In the genomic region with DNA sequence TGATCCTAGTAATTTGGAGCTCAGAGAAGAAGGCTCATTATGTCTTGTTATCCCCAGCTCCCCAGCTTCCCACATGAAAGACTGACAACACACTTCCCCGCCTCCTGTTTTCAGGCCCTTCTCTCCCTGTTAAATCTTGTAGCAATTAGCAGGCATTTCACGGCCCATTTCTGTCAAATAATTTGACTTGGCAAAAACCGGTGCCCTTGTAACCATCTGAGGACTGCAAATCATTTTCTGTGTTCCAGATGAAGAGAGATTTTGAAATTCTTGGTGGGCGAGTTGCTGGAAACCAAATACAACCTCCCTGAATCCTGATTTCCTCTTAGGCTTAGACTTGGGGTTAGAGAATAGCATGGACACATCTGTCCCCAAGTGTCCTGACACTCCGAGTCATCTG, we compare ENCODE assay signal across 22 cellular contexts.
DNase-seq lines count a peak whose midpoint lies in the region; ATAC-seq lines count a peak whose summit lies in the region.
"Had no signal": no experiment of that assay in that cellular context is flagged by ENCODE, and none has a peak within 500 bp of the region (broad histone marks: within the 10 kb centered on the region; RNA-seq: fewer than 3 reads in every experiment).

No MANE protein-coding gene starts in this region.

- no peak overlapping the region for H3K27ac Mint-ChIP-seq in activated naive CD4-positive, alpha-beta T cell treated with anti-CD3 and anti-CD28 coated beads, Interleukin-2, amount 10 ng/mL, durations not matched to agents 7 days and 5 days
- H3K27ac Mint-ChIP-seq in activated T-helper 17 cell treated with anti-CD3 and anti-CD28 coated beads, Interleukin-2, amount 50 U/mL, for 72 hours: no peak overlapping the region
- H3K27ac Mint-ChIP-seq: B cell; CD8-positive, alpha-beta T cell had no signal

- no peak for ATAC-seq in activated T-helper 17 cell treated with anti-CD3 and anti-CD28 coated beads, Interleukin-2, amount 50 U/mL, for 72 hours (replicated peaks)
- ATAC-seq: CD8-positive, alpha-beta T cell had no signal

- no peaks in the 10 kb centered on the region for H3K27me3 ChIP-seq in adipocyte (replicated peaks; ENCODE audit: control insufficient read depth, insufficient read depth, low read length)

- H3K4me1 ChIP-seq in adipocyte (ENCODE audit: control insufficient read depth, insufficient read depth, low read length): peaks cover 37% of the 10 kb centered on the region
- H3K4me1 ChIP-seq: Caco-2 had no signal

- no peaks in the 10 kb centered on the region for H3K9me3 Mint-ChIP-seq in activated naive CD4-positive, alpha-beta T cell treated with anti-CD3 and anti-CD28 coated beads, Interleukin-2, amount 10 ng/mL, durations not matched to agents 7 days and 5 days
- no peaks in the 10 kb centered on the region for H3K9me3 Mint-ChIP-seq in activated T-helper 17 cell treated with anti-CD3 and anti-CD28 coated beads, Interleukin-2, amount 50 U/mL, for 72 hours
- H3K9me3 Mint-ChIP-seq: CD8-positive, alpha-beta T cell had no signal

- no peak overlapping the region for H3K4me3 Mint-ChIP-seq in activated naive CD4-positive, alpha-beta T cell treated with anti-CD3 and anti-CD28 coated beads, Interleukin-2, amount 10 ng/mL, durations not matched to agents 7 days and 5 days
- H3K4me3 Mint-ChIP-seq in activated T-helper 17 cell treated with anti-CD3 and anti-CD28 coated beads, Interleukin-2, amount 50 U/mL, for 72 hours: no peak overlapping the region
- H3K4me3 Mint-ChIP-seq: B cell; CD8-positive, alpha-beta T cell had no signal

- H3K36me3 Mint-ChIP-seq in activated naive CD4-positive, alpha-beta T cell treated with anti-CD3 and anti-CD28 coated beads, Interleukin-2, amount 10 ng/mL, durations not matched to agents 7 days and 5 days: no peaks in the 10 kb centered on the region
- no peaks in the 10 kb centered on the region for H3K36me3 Mint-ChIP-seq in activated T-helper 17 cell treated with anti-CD3 and anti-CD28 coated beads, Interleukin-2, amount 50 U/mL, for 72 hours (ENCODE audit: low read depth)
- H3K36me3 Mint-ChIP-seq: CD8-positive, alpha-beta T cell had no signal

- no peaks in the 10 kb centered on the region for H3K9me3 ChIP-seq in adipocyte (ENCODE audit: control insufficient read depth, low read length)
- H3K9me3 ChIP-seq: Caco-2 had no signal

- no peaks in the 10 kb centered on the region for H3K36me3 ChIP-seq in adipocyte (ENCODE audit: control insufficient read depth, insufficient read depth, low read length, severe bottlenecking)

- no peaks in the 10 kb centered on the region for H3K27me3 Mint-ChIP-seq in activated naive CD4-positive, alpha-beta T cell treated with anti-CD3 and anti-CD28 coated beads, Interleukin-2, amount 10 ng/mL, durations not matched to agents 7 days and 5 days
- peaks cover 15% of the 10 kb centered on the region for H3K27me3 Mint-ChIP-seq in activated T-helper 17 cell treated with anti-CD3 and anti-CD28 coated beads, Interleukin-2, amount 50 U/mL, for 72 hours
- H3K27me3 Mint-ChIP-seq: B cell had no signal

- CTCF ChIA-PET in activated naive CD4-positive, alpha-beta T cell treated with anti-CD3 and anti-CD28 coated beads, Interleukin-2, amount 10 ng/mL, durations not matched to agents 7 days and 5 days (lab: Charles Lee): no interaction called here

- no peak overlapping the region for H3K4me3 ChIP-seq in adipocyte (ENCODE audit: low read length)

- no peaks in the 10 kb centered on the region for H3K4me1 Mint-ChIP-seq in activated naive CD4-positive, alpha-beta T cell treated with anti-CD3 and anti-CD28 coated beads, Interleukin-2, amount 10 ng/mL, durations not matched to agents 7 days and 5 days
- no peaks in the 10 kb centered on the region for H3K4me1 Mint-ChIP-seq in activated T-helper 17 cell treated with anti-CD3 and anti-CD28 coated beads, Interleukin-2, amount 50 U/mL, for 72 hours
- H3K4me1 Mint-ChIP-seq: B cell had no signal

- no peak overlapping the region for H3K9ac ChIP-seq in adipocyte (ENCODE audit: low read length)

- DNase-seq in A172 (ENCODE audit: low spot score) (peak; percentile 25), EH (ENCODE audit: low read depth) (peak; percentile 75), adipocyte (ENCODE audit: low read depth) (peak; percentile 44), retina (peak; percentile 40), activated gamma-delta T cell treated with Interleukin-2 at 50 U/mL for 16 hours (no peak)
- DNase-seq in activated naive CD4-positive, alpha-beta T cell treated with anti-CD3 and anti-CD28 coated beads, Interleukin-2, amount 10 ng/mL, durations not matched to agents 7 days and 5 days: no peak
- DNase-seq: 8988T; Caco-2; CD8-positive, alpha-beta T cell; GF-D8; GOT3; HCEC 1CT; IMR-90; KG1; NCI-H1092; NCI-H1436 treated with DMSO at 0.1 percent for 48 hours; NCI-H1930; NCI-H2107; NCI-H526 treated with DMSO at 0.1 percent for 48 hours; SHP77 treated with DMSO at 0.1 percent for 48 hours had no signal

Comparison
In these comparisons a context has a peak if more than half of its experiments do, and no peak if none do; other contexts are left out.
1. DNase-seq: peak in A172 (single experiment), EH (single experiment), adipocyte (single experiment) and retina (single experiment); none in activated naive CD4-positive, alpha-beta T cell treated with anti-CD3 and anti-CD28 coated beads, Interleukin-2, amount 10 ng/mL, durations not matched to agents 7 days and 5 days (single experiment) and activated gamma-delta T cell treated with Interleukin-2 at 50 U/mL for 16 hours (single experiment).